15 cellular contexts compared by ENCODE assay signal in genomic region chr7:117809958-117810357, GRCh38.
DNase-seq lines count a peak whose midpoint lies in the region; ATAC-seq, FAIRE-seq and TF ChIP-seq lines count a peak whose summit lies in the region.
"Had no signal": no experiment of that assay in that cellular context is flagged by ENCODE, and none has a peak within 500 bp of the region (broad histone marks: within the 10 kb centered on the region; RNA-seq: fewer than 3 reads in every experiment).

No MANE protein-coding gene starts in this region.

- H2AFZ ChIP-seq in HepG2 (ENCODE audit: low read length): no peak overlapping the region
- H2AFZ ChIP-seq in hepatocyte: no peak overlapping the region

- H3K4me3 Mint-ChIP-seq in Caco-2 (ENCODE audit: unreplicated experiment): no peak overlapping the region
- H3K4me3 Mint-ChIP-seq: T-helper 1 cell treated with Interleukin-12 subunit alpha and Interleukin-12 subunit beta and Interleukin-4 antibody, amounts not matched to agents 30 μg/mL and 1 μg/mL, for 36 hours had no signal

- no peaks in the 10 kb centered on the region for H3K9me3 ChIP-seq in liver (ENCODE audit: control insufficient read depth in 4 of 4, low read length in 3 of 4)
- H3K9me3 ChIP-seq in HepG2 (ENCODE audit: low read length): no peaks in the 10 kb centered on the region
- H3K9me3 ChIP-seq in hepatocyte (ENCODE audit: low read depth): no peaks in the 10 kb centered on the region
- no peaks in the 10 kb centered on the region for H3K9me3 ChIP-seq in Caco-2
- H3K9me3 ChIP-seq: esophagus muscularis mucosa, thoracic aorta had no signal

- H3K27me3 Mint-ChIP-seq in Caco-2 (ENCODE audit: insufficient read depth, unreplicated experiment): no peaks in the 10 kb centered on the region

- H3K27ac Mint-ChIP-seq in Caco-2 (ENCODE audit: unreplicated experiment): no peak overlapping the region
- H3K27ac Mint-ChIP-seq: T-helper 1 cell treated with Interleukin-12 subunit alpha and Interleukin-12 subunit beta and Interleukin-4 antibody, amounts not matched to agents 30 μg/mL and 1 μg/mL, for 36 hours had no signal

- WGBS in liver: 68% methylated on average over 3 of the region's 3 CpGs
- WGBS in HepG2 (ENCODE audit: low lambda C conversion rate): 28% methylated on average over 3 of the region's 3 CpGs
- WGBS in hepatocyte (ENCODE audit: low lambda C conversion rate, missing lambda C conversion rate): 51% methylated on average over 3 of the region's 3 CpGs

- no peaks in the 10 kb centered on the region for H3K79me2 ChIP-seq in HepG2 (ENCODE audit: insufficient read depth, low read length)
- H3K79me2 ChIP-seq in hepatocyte: no peaks in the 10 kb centered on the region

- H3K4me1 Mint-ChIP-seq in Caco-2 (ENCODE audit: low read depth, unreplicated experiment): no peaks in the 10 kb centered on the region

- no peaks in the 10 kb centered on the region for H3K27me3 ChIP-seq in liver (ENCODE audit: control insufficient read depth in 4 of 4, insufficient read depth in 4 of 4, low read length in 3 of 4)
- no peaks in the 10 kb centered on the region for H3K27me3 ChIP-seq in HepG2 (ENCODE audit: control insufficient read depth in 1 of 2, insufficient read depth in 2 of 2, low read length in 2 of 2)
- no peaks in the 10 kb centered on the region for H3K27me3 ChIP-seq in hepatocyte
- H3K27me3 ChIP-seq in Caco-2 (replicated peaks; ENCODE audit: control insufficient read depth, insufficient read depth, low read length): no peaks in the 10 kb centered on the region
- H3K27me3 ChIP-seq: esophagus muscularis mucosa had no signal

- no peaks in the 10 kb centered on the region for H3K36me3 ChIP-seq in liver (ENCODE audit: control insufficient read depth in 4 of 4, insufficient read depth in 3 of 4, low read depth in 1 of 4, low read length in 3 of 4)
- H3K36me3 ChIP-seq in HepG2 (replicated peaks in 1 of 2; ENCODE audit: control insufficient read depth in 1 of 2, insufficient read depth in 2 of 2, low read length in 2 of 2): no peaks in the 10 kb centered on the region
- no peaks in the 10 kb centered on the region for H3K36me3 ChIP-seq in hepatocyte (replicated peaks; ENCODE audit: insufficient read depth, low read depth)
- no peaks in the 10 kb centered on the region for H3K36me3 ChIP-seq in Caco-2 (ENCODE audit: control insufficient read depth, insufficient read depth, low read length)
- H3K36me3 ChIP-seq: esophagus muscularis mucosa, thoracic aorta had no signal

- H3K9ac ChIP-seq in liver (ENCODE audit: low read depth in 1 of 2, low read length in 2 of 2) (no peak overlapping the region), HepG2 (ENCODE audit: insufficient read depth, low read depth, low read length) (no peak overlapping the region)

- TF ChIP-seq CTCF in liver (IDR thresholded peaks at IDR 0.05; ENCODE audit: low read depth, low read length, missing input control) (no peak), HepG2 (CRISPR knock-in tag; IDR thresholded peaks at IDR 0.05) (no peak), hepatocyte (IDR thresholded peaks at IDR 0.05; ENCODE audit: poor library complexity) (no peak), Caco-2 (IDR thresholded peaks at IDR 0.05; ENCODE audit: insufficient read depth in 1 of 2, low read depth in 1 of 2, low read length in 1 of 2, severe bottlenecking in 1 of 2, unreplicated experiment in 1 of 2) (no peak)

- CTCF ChIA-PET in HepG2 (lab: Yijun Ruan, JAX; ENCODE audit: low intra/inter-chr PET ratio, low total read pairs): no interaction called here
- CTCF ChIA-PET in Caco-2 (lab: Charles Lee): no interaction called here

- H3K27ac ChIP-seq in liver (ENCODE audit: low read depth in 1 of 2, low read length in 2 of 2) (no peak overlapping the region), HepG2 (ENCODE audit: extremely low read length, insufficient read depth, low read length) (no peak overlapping the region), hepatocyte (no peak overlapping the region)
- H3K27ac ChIP-seq: esophagus muscularis mucosa, thoracic aorta had no signal

- no peak overlapping the region for H3K4me2 ChIP-seq in HepG2 (ENCODE audit: low read depth, low read length)
- H3K4me2 ChIP-seq in hepatocyte: peak overlapping the region; percentile 30

- ATAC-seq in HepG2 (no peak), HG03565 (IDR thresholded peaks at IDR 0.05; ENCODE audit: unreplicated experiment) (no peak)

- H3K4me3 ChIP-seq in liver (ENCODE audit: low read depth in 1 of 3, low read length in 3 of 3) (no peak overlapping the region), HepG2 (replicated peaks in 1 of 3; ENCODE audit: insufficient read depth in 1 of 3, low read depth in 2 of 3, low read length in 3 of 3) (no peak overlapping the region), hepatocyte (no peak overlapping the region), Caco-2 (ENCODE audit: low read depth, low read length) (no peak overlapping the region)
- H3K4me3 ChIP-seq: esophagus muscularis mucosa, thoracic aorta had no signal

- in situ Hi-C loops in HepG2 (cut with HindIII; ENCODE audit: extremely low pct_ligation_motif_present, low pct_unique_long_range_greater_than_20kb): no loop called here

- H3K9me2 ChIP-seq in hepatocyte (replicated peaks; ENCODE audit: insufficient read depth): no peaks in the 10 kb centered on the region

- DNase-seq in HepG2 (ENCODE audit: low spot score) (no peak), OCI-M1 (lab: John Stamatoyannopoulos, UW) (peak; percentile 49), hepatocyte (ENCODE audit: low spot score) (peak; percentile 36), SIG-M5 (lab: John Stamatoyannopoulos, UW) (no peak), activated T-cell treated with anti-CD3 and anti-CD28 coated beads for 4 hours (no peak), Caco-2 (no peak)
- DNase-seq: amygdala, cortex of kidney, mesenchymal stem cell, NCI-H2171 had no signal

- H3K36me3 Mint-ChIP-seq in Caco-2 (ENCODE audit: insufficient read depth, unreplicated experiment): no peaks in the 10 kb centered on the region

- no TSS peak for BruUV-seq in HepG2 (replicated peaks; lab: Mats Ljungman, UMichigan)
- BruUV-seq in Caco-2 (replicated peaks; lab: Mats Ljungman, UMichigan): no TSS peak

- no peak for FAIRE-seq in HepG2 (lab: Jason Lieb, UNC)

- POLR2A ChIA-PET in HepG2 (lab: Yijun Ruan, JAX) (no interaction called here), Caco-2 (lab: Charles Lee) (no interaction called here)

- TF ChIP-seq POLR2A in HepG2 (IDR thresholded peaks at IDR 0.05; ENCODE audit: insufficient read depth in 1 of 2, low read depth in 2 of 2, low read length in 2 of 2): no peak

- TF ChIP-seq EP300 in HepG2 (IDR thresholded peaks at IDR 0.05; ENCODE audit: low read depth in 2 of 2, low read length in 2 of 2) (no peak), HepG2 (CRISPR knock-in tag; IDR thresholded peaks at IDR 0.05; ENCODE audit: borderline replicate concordance) (no peak)

- H4K20me1 ChIP-seq in HepG2 (ENCODE audit: insufficient read depth, low read length) (no peaks in the 10 kb centered on the region), hepatocyte (ENCODE audit: insufficient read depth, poor library complexity, severe bottlenecking) (no peaks in the 10 kb centered on the region)

- no peaks in the 10 kb centered on the region for H3K9me3 Mint-ChIP-seq in Caco-2 (ENCODE audit: unreplicated experiment)
- H3K9me3 Mint-ChIP-seq: T-helper 1 cell treated with Interleukin-12 subunit alpha and Interleukin-12 subunit beta and Interleukin-4 antibody, amounts not matched to agents 30 μg/mL and 1 μg/mL, for 36 hours had no signal

- intact Hi-C loops in HepG2 (cut with micrococcal nuclease; ENCODE audit: unreplicated experiment) (no loop called here), Caco-2 (cut with micrococcal nuclease; ENCODE audit: unreplicated experiment) (no loop called here)

- no peak for TF ChIP-seq RAD21 in liver (IDR thresholded peaks at IDR 0.05)
- TF ChIP-seq RAD21 in HepG2 (CRISPR knock-in tag; IDR thresholded peaks at IDR 0.05): no peak

- H3K4me1 ChIP-seq in liver (ENCODE audit: control insufficient read depth in 4 of 4, insufficient read depth in 4 of 4, low read length in 3 of 4) (peaks cover 6 to 25% (median 15%) of the 10 kb centered on the region in 4 donors), HepG2 (ENCODE audit: insufficient read depth, low read length) (no peaks in the 10 kb centered on the region), hepatocyte (ENCODE audit: insufficient read depth) (peaks cover 11% of the 10 kb centered on the region), Caco-2 (no peaks in the 10 kb centered on the region)

TF ChIP-seq in liver, 16 proteins besides CTCF, POLR2A, EP300 and RAD21 (continues in another document):
- TF ChIP-seq NR2F2 (IDR thresholded peaks at IDR 0.05) (no peak), HNF4A (conservative IDR thresholded peaks at IDR 0.05) (peak; percentile 15 to 20), JUND (IDR thresholded peaks at IDR 0.05) (no peak), TAF1 (conservative IDR thresholded peaks at IDR 0.05) (no peak), RXRA (IDR thresholded peaks at IDR 0.05) (no peak)
- TF ChIP-seq, protein P1, sequence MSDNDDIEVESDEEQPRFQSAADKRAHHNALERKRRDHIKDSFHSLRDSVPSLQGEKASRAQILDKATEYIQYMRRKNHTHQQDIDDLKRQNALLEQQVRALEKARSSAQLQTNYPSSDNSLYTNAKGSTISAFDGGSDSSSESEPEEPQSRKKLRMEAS (IDR thresholded peaks at IDR 0.05): no peak

Comparison
In these comparisons a context has a peak if more than half of its experiments do, and no peak if none do; other contexts are left out.
1. DNase-seq: peak in OCI-M1 (single experiment) and hepatocyte (single experiment); none in HepG2 (single experiment), SIG-M5 (single experiment), activated T-cell treated with anti-CD3 and anti-CD28 coated beads for 4 hours (single experiment) and Caco-2 (0 of 2).